In genomic region chr7:103877565-103877964, GRCh38 we compare ENCODE assay signal across 14 cellular contexts.
DNase-seq lines count a peak whose midpoint lies in the region; ATAC-seq, FAIRE-seq and TF ChIP-seq lines count a peak whose summit lies in the region.
"Had no signal": no experiment of that assay in that cellular context is flagged by ENCODE, and none has a peak within 500 bp of the region (broad histone marks: within the 10 kb centered on the region; RNA-seq: fewer than 3 reads in every experiment).

No MANE protein-coding gene starts in this region.

- H3K9me3 ChIP-seq in K562 (replicated peaks; ENCODE audit: control insufficient read depth, insufficient read depth, low read depth, low read length): no peaks in the 10 kb centered on the region
- H3K9me3 ChIP-seq: BLaER1 had no signal

- intact Hi-C loops in K562 (cut with micrococcal nuclease): no loop called here

- BruUV-seq in K562 (replicated peaks; lab: Mats Ljungman, UMichigan): no TSS peak

- no peak for TF ChIP-seq POLR2A in K562 (conservative IDR thresholded peaks at IDR 0.05)

- H3K27ac ChIP-seq in K562 (ENCODE audit: extremely low read depth, low read depth, low read length): no peak overlapping the region
- H3K27ac ChIP-seq: BLaER1, HL-60 had no signal

- H3K79me2 ChIP-seq in K562 (ENCODE audit: control insufficient read depth, insufficient read depth, low read length): peaks cover 4% of the 10 kb centered on the region; the same call in 1 of the 3 replicates

- TF ChIP-seq RAD21 in K562 (CRISPR knock-in tag; conservative IDR thresholded peaks at IDR 0.05 in 1 of 2, IDR thresholded peaks at IDR 0.05 in 1 of 2): no peak

- ATAC-seq in K562 (peak; percentile 75), HG03378 (IDR thresholded peaks at IDR 0.05; ENCODE audit: unreplicated experiment) (no peak)

- CTCF ChIA-PET in K562 (lab: Yijun Ruan, JAX; ENCODE audit: low intra/inter-chr PET ratio): no interaction called here

- no peaks in the 10 kb centered on the region for H3K36me3 ChIP-seq in K562 (ENCODE audit: control insufficient read depth, insufficient read depth, low read length)
- H3K36me3 ChIP-seq: BLaER1 had no signal

- no peaks in the 10 kb centered on the region for H3K4me1 ChIP-seq in K562 (replicated peaks in 1 of 2; ENCODE audit: control insufficient read depth in 2 of 2, insufficient read depth in 2 of 2, low read length in 2 of 2)
- H3K4me1 ChIP-seq: BLaER1 had no signal

- TF ChIP-seq EP300 in K562 (IDR thresholded peaks at IDR 0.05; ENCODE audit: low read length): no peak

- H3K9me1 ChIP-seq in K562 (ENCODE audit: control insufficient read depth, insufficient read depth, low read length): no peaks in the 10 kb centered on the region

- WGBS in K562 (ENCODE audit: insufficient coverage, low coverage, missing lambda C conversion rate): 47% methylated on average over 3 of the region's 3 CpGs

- no peak overlapping the region for H3K4me2 ChIP-seq in K562 (ENCODE audit: insufficient read depth, low read length)
- H3K4me2 ChIP-seq: BLaER1 had no signal

- POLR2A ChIA-PET in K562 (lab: Yijun Ruan, JAX): interaction anchor here (0.6 to 1.6 kb wide), 2 partner anchors 10 to 116 kb away, joined by 3 to 10 read pairs; no protein-coding TSS in a partner anchor

- H2AFZ ChIP-seq in K562 (ENCODE audit: low read depth, low read length): no peak overlapping the region

- H4K20me1 ChIP-seq in K562 (replicated peaks; ENCODE audit: control insufficient read depth, insufficient read depth, low read length): no peaks in the 10 kb centered on the region
- H4K20me1 ChIP-seq: BLaER1 had no signal

- DNase-seq in K562 (ENCODE audit: extremely low read depth in 1 of 4, low spot score in 3 of 4) (no peak), fibroblast of the aortic adventitia (ENCODE audit: low read depth) (no peak), NCI-H1436 treated with DMSO at 0.1 percent for 48 hours (lab: John Stamatoyannopoulos, UW) (no peak), NCI-H1048 (lab: John Stamatoyannopoulos, UW) (no peak), GF-D8 (lab: John Stamatoyannopoulos, UW) (no peak)
- DNase-seq: DMS53, Karpas-422 had no signal

- H3K27me3 ChIP-seq in K562 (ENCODE audit: control insufficient read depth in 2 of 2, insufficient read depth in 2 of 2, low read length in 2 of 2): no peaks in the 10 kb centered on the region
- H3K27me3 ChIP-seq: BLaER1 had no signal

- in situ Hi-C loops in K562 (cut with MboI): no loop called here

- H3K4me3 ChIP-seq in K562: no peak overlapping the region
- H3K4me3 ChIP-seq in fibroblast of the aortic adventitia (ENCODE audit: low read depth, low read length): no peak overlapping the region
- H3K4me3 ChIP-seq: BLaER1 had no signal

- no peak for FAIRE-seq in K562 (lab: Jason Lieb, UNC)
- FAIRE-seq: GM12892, GM19239, H54 had no signal

- H3K9ac ChIP-seq in K562 (ENCODE audit: insufficient read depth in 1 of 2, low read depth in 2 of 2, low read length in 2 of 2): no peak overlapping the region
- H3K9ac ChIP-seq: BLaER1 had no signal

- TF ChIP-seq CTCF in GM12872 (IDR thresholded peaks at IDR 0.05; ENCODE audit: insufficient read depth, low read depth, low read length): peak; percentile 17; the same call in 1 of the 3 replicates
- peak in 1 of 3 experiments; percentile 31; a peak in 1 of 6 replicates for TF ChIP-seq CTCF in K562 (IDR thresholded peaks at IDR 0.05 in 2 of 3, conservative IDR thresholded peaks at IDR 0.05 in 1 of 3; ENCODE audit: insufficient read depth in 2 of 3, low read depth in 1 of 3, low read length in 3 of 3)
- TF ChIP-seq CTCF in fibroblast of the aortic adventitia (IDR thresholded peaks at IDR 0.05; ENCODE audit: insufficient read depth, low read length): peak; percentile 2

TF ChIP-seq in K562, 482 proteins besides CTCF, POLR2A, EP300 and RAD21:
- TF ChIP-seq NR3C1 (CRISPR knock-in tag; IDR thresholded peaks at IDR 0.05): no peak
